ENCODE assay signal across 1 cellular context in genomic region chr1:1290238-1290731, GRCh38.
A peak's percentile ranks its signal among the peaks of the same experiment; 100 is the strongest.
TF ChIP-seq lines count a peak whose summit lies in the region.

No MANE protein-coding gene starts in this region.

TF ChIP-seq in K562, 482 proteins besides CTCF, POLR2A, EP300 and RAD21 (continued from another document and continues in another):
- no peak for TF ChIP-seq E2F8 (IDR thresholded peaks at IDR 0.05; ENCODE audit: low read depth, partially characterized antibody)
- TF ChIP-seq IRF1 (CRISPR knock-in tag; IDR thresholded peaks at IDR 0.05; ENCODE audit: borderline replicate concordance) = no peak
- no peak for TF ChIP-seq CEBPB (tag; IDR thresholded peaks at IDR 0.05)
- TF ChIP-seq BMI1 (IDR thresholded peaks at IDR 0.05; ENCODE audit: low read length) = no peak
- TF ChIP-seq CAMTA2 (CRISPR knock-in tag; conservative IDR thresholded peaks at IDR 0.05) = no peak
- no peak for TF ChIP-seq ZNF384 (IDR thresholded peaks at IDR 0.05; ENCODE audit: low read depth, low read length)
- TF ChIP-seq WHSC1 (IDR thresholded peaks at IDR 0.05; ENCODE audit: low read length) = no peak
- no peak for TF ChIP-seq ZNF592 (IDR thresholded peaks at IDR 0.05)
- TF ChIP-seq HDAC3 (IDR thresholded peaks at IDR 0.05; ENCODE audit: borderline replicate concordance, partially characterized antibody) = no peak
- no peak for TF ChIP-seq ATF1 (CRISPR knock-in tag; IDR thresholded peaks at IDR 0.05)
- TF ChIP-seq ATF1 (tag; IDR thresholded peaks at IDR 0.05) = no peak
- TF ChIP-seq XRCC5 (IDR thresholded peaks at IDR 0.05; ENCODE audit: low read depth, low read length) = no peak; the same call in 1 of the 2 replicates
- TF ChIP-seq ZBTB17 (CRISPR knock-in tag; IDR thresholded peaks at IDR 0.05) = no peak
- TF ChIP-seq ZNF239 (CRISPR knock-in tag; IDR thresholded peaks at IDR 0.05) = no peak
- TF ChIP-seq SMC3 (conservative IDR thresholded peaks at IDR 0.05; ENCODE audit: insufficient read depth, low read depth, low read length) = peak; percentile 71
- no peak for TF ChIP-seq POLR3A (IDR thresholded peaks at IDR 0.05; ENCODE audit: borderline replicate concordance, extremely low read depth, insufficient read depth, insufficient read length)
- no peak for TF ChIP-seq SAP30 (IDR thresholded peaks at IDR 0.05; ENCODE audit: borderline replicate concordance, insufficient read depth, low read depth, low read length, poor library complexity, severe bottlenecking)
- TF ChIP-seq PRPF4 (IDR thresholded peaks at IDR 0.05; ENCODE audit: insufficient read depth, low read depth, low read length, poor library complexity, severe bottlenecking) = no peak
- no peak for TF ChIP-seq ESRRA (IDR thresholded peaks at IDR 0.05; ENCODE audit: borderline replicate concordance, low read depth)
- no peak for TF ChIP-seq CREB5 (CRISPR knock-in tag; IDR thresholded peaks at IDR 0.05)
- TF ChIP-seq ZNF589 (CRISPR knock-in tag; IDR thresholded peaks at IDR 0.05; ENCODE audit: low read depth) = no peak
- TF ChIP-seq ZNF224 (CRISPR knock-in tag; IDR thresholded peaks at IDR 0.05) = no peak
- no peak for TF ChIP-seq TAL1 (IDR thresholded peaks at IDR 0.05)
- no peak for TF ChIP-seq FOXJ2 (tag; IDR thresholded peaks at IDR 0.05)
- no peak for TF ChIP-seq JUNB (CRISPR knock-in tag; conservative IDR thresholded peaks at IDR 0.05)
- no peak for TF ChIP-seq MXD1 (CRISPR knock-in tag; IDR thresholded peaks at IDR 0.05; ENCODE audit: borderline replicate concordance, poor library complexity, severe bottlenecking)
- TF ChIP-seq RBFOX2 (IDR thresholded peaks at IDR 0.05; ENCODE audit: low read depth, low read length) = no peak
- no peak for TF ChIP-seq HNRNPK (IDR thresholded peaks at IDR 0.05; ENCODE audit: low read depth, low read length, poor library complexity, severe bottlenecking)
- no peak for TF ChIP-seq HNRNPLL (IDR thresholded peaks at IDR 0.05; ENCODE audit: low read depth, low read length, poor library complexity, severe bottlenecking)
- no peak for TF ChIP-seq ZNF311 (CRISPR knock-in tag; IDR thresholded peaks at IDR 0.05)
- TF ChIP-seq PHB (CRISPR knock-in tag; IDR thresholded peaks at IDR 0.05) = no peak
- no peak for TF ChIP-seq L3MBTL2 (IDR thresholded peaks at IDR 0.05)
- TF ChIP-seq NR2C2 (CRISPR knock-in tag; IDR thresholded peaks at IDR 0.05) = no peak
- TF ChIP-seq NR2C2 (tag; IDR thresholded peaks at IDR 0.05) = no peak
- no peak for TF ChIP-seq MBD1 (CRISPR knock-in tag; IDR thresholded peaks at IDR 0.05)
- TF ChIP-seq CREB3 (tag; conservative IDR thresholded peaks at IDR 0.05; ENCODE audit: low read depth) = no peak
- no peak for TF ChIP-seq GTF2B (IDR thresholded peaks at IDR 0.05; ENCODE audit: extremely low read depth, insufficient read length)
- no peak for TF ChIP-seq ZBTB8A (IDR thresholded peaks at IDR 0.05; ENCODE audit: partially characterized antibody)
- TF ChIP-seq CBFB (CRISPR knock-in tag; IDR thresholded peaks at IDR 0.05) = no peak
- no peak for TF ChIP-seq E2F3 (CRISPR knock-in tag; IDR thresholded peaks at IDR 0.05)
- no peak for TF ChIP-seq XRCC4 (IDR thresholded peaks at IDR 0.05; ENCODE audit: extremely low read depth, insufficient read depth, insufficient read length)
- TF ChIP-seq MTA3 (IDR thresholded peaks at IDR 0.05; ENCODE audit: borderline replicate concordance) = 0 out of 2 replicates have a peak, but pooled peaks have one; percentile 30
- TF ChIP-seq EP400 (IDR thresholded peaks at IDR 0.05) = no peak
- TF ChIP-seq ZNF23 (CRISPR knock-in tag; IDR thresholded peaks at IDR 0.05) = no peak
- no peak for TF ChIP-seq DNMT1 (IDR thresholded peaks at IDR 0.05)
- peak; percentile 37; the same call in 1 of the 2 replicates for TF ChIP-seq SP1 (CRISPR knock-in tag; IDR thresholded peaks at IDR 0.05)
- no peak for TF ChIP-seq PHF21A (IDR thresholded peaks at IDR 0.05; ENCODE audit: borderline replicate concordance, low read depth)
- TF ChIP-seq DLX4 (CRISPR knock-in tag; IDR thresholded peaks at IDR 0.05) = no peak
- no peak for TF ChIP-seq ZKSCAN1 (IDR thresholded peaks at IDR 0.05; ENCODE audit: low read depth, low read length)
- TF ChIP-seq LEF1 (IDR thresholded peaks at IDR 0.05) = no peak
- TF ChIP-seq SMARCC2 (IDR thresholded peaks at IDR 0.05; ENCODE audit: low read depth) = no peak
- TF ChIP-seq ZNF507 (tag; conservative IDR thresholded peaks at IDR 0.05) = no peak
- no peak for TF ChIP-seq ZMIZ1 (IDR thresholded peaks at IDR 0.05; ENCODE audit: low read depth in 2 of 2, low read length in 2 of 2)
- no peak for TF ChIP-seq ZNF699 (CRISPR knock-in tag; IDR thresholded peaks at IDR 0.05; ENCODE audit: insufficient replicate concordance)
- no peak for TF ChIP-seq ILK (tag; IDR thresholded peaks at IDR 0.05; ENCODE audit: borderline replicate concordance, low read depth)
- no peak for TF ChIP-seq BACH1 (tag; IDR thresholded peaks at IDR 0.05)
- no peak for TF ChIP-seq PHB2 (IDR thresholded peaks at IDR 0.05; ENCODE audit: low read depth)
- TF ChIP-seq YBX1 (IDR thresholded peaks at IDR 0.05) = no peak
